In genomic region chr7:130381468-130382312, GRCh38 we compare ENCODE assay signal across 21 cellular contexts. TPM values are rescaled to one million over a fixed set of nuclear protein-coding genes. Genes with fewer than 3 reads are reported as not detected.
DNase-seq lines count a peak whose midpoint lies in the region; ATAC-seq and TF ChIP-seq lines count a peak whose summit lies in the region.
"Had no signal": no experiment of that assay in that cellular context is flagged by ENCODE, and none has a peak within 500 bp of the region (broad histone marks: within the 10 kb centered on the region; RNA-seq: fewer than 3 reads in every experiment).

No MANE protein-coding gene starts in this region.

- H3K4me1 Mint-ChIP-seq in GM23338 (peaks cover 4% of the 10 kb centered on the region; the same call in 2 of the 3 replicates), osteocyte (ENCODE audit: unreplicated experiment) (peaks cover 22% of the 10 kb centered on the region)
- no peaks in the 10 kb centered on the region for H3K4me1 Mint-ChIP-seq in activated naive CD4-positive, alpha-beta T cell treated with anti-CD3 and anti-CD28 coated beads for 36 hours (ENCODE audit: low read depth)

- peaks cover 3% of the 10 kb centered on the region for H3K36me3 Mint-ChIP-seq in GM23338 (ENCODE audit: low read depth)
- no peaks in the 10 kb centered on the region for H3K36me3 Mint-ChIP-seq in osteocyte (ENCODE audit: unreplicated experiment)
- no peaks in the 10 kb centered on the region for H3K36me3 Mint-ChIP-seq in activated naive CD4-positive, alpha-beta T cell treated with anti-CD3 and anti-CD28 coated beads for 36 hours (ENCODE audit: low read depth)

- H3K4me3 ChIP-seq in GM23338: no peak overlapping the region
- H3K4me3 ChIP-seq: adrenal gland, colonic mucosa, ovary, Peyer's patch, thoracic aorta had no signal

- H3K27ac ChIP-seq in GM23338 (ENCODE audit: low read depth) (no peak overlapping the region), foreskin keratinocyte (no peak overlapping the region)
- H3K27ac ChIP-seq: adrenal gland, colonic mucosa, epithelial cell of prostate, Peyer's patch, thoracic aorta had no signal

- H4K20me1 ChIP-seq in GM23338 (replicated peaks; ENCODE audit: insufficient read depth): no peaks in the 10 kb centered on the region

- H3K4me3 Mint-ChIP-seq in GM23338: no peak overlapping the region
- no peak overlapping the region for H3K4me3 Mint-ChIP-seq in osteocyte (ENCODE audit: unreplicated experiment)
- no peak overlapping the region for H3K4me3 Mint-ChIP-seq in activated naive CD4-positive, alpha-beta T cell treated with anti-CD3 and anti-CD28 coated beads for 36 hours
- H3K4me3 Mint-ChIP-seq: activated T-cell treated with anti-CD3 and anti-CD28 coated beads, Interleukin-2, amount 50 U/mL, for 72 hours had no signal

- no peaks in the 10 kb centered on the region for H3K9me2 ChIP-seq in GM23338 (ENCODE audit: insufficient read depth)

- H3K36me3 ChIP-seq in GM23338 (ENCODE audit: insufficient read depth): no peaks in the 10 kb centered on the region
- H3K36me3 ChIP-seq: adrenal gland, colonic mucosa, ovary, Peyer's patch, thoracic aorta had no signal

- peak overlapping the region; percentile 63 for H2AFZ ChIP-seq in GM23338

- no peaks in the 10 kb centered on the region for H3K79me2 ChIP-seq in GM23338 (replicated peaks; ENCODE audit: insufficient read depth)

- H3K4me1 ChIP-seq in GM23338 (ENCODE audit: insufficient read depth): no peaks in the 10 kb centered on the region
- H3K4me1 ChIP-seq in foreskin keratinocyte: no peaks in the 10 kb centered on the region
- H3K4me1 ChIP-seq: adrenal gland, colonic mucosa, Peyer's patch had no signal

- intact Hi-C loops in activated naive CD4-positive, alpha-beta T cell treated with anti-CD3 and anti-CD28 coated beads for 36 hours (cut with micrococcal nuclease): no loop called here

- peaks cover 13% of the 10 kb centered on the region for H3K9me3 Mint-ChIP-seq in GM23338
- H3K9me3 Mint-ChIP-seq in osteocyte (ENCODE audit: unreplicated experiment): peaks cover under 1% of the 10 kb centered on the region
- H3K9me3 Mint-ChIP-seq in activated naive CD4-positive, alpha-beta T cell treated with anti-CD3 and anti-CD28 coated beads for 36 hours: peaks cover 4% of the 10 kb centered on the region

- no peak overlapping the region for H3K4me2 ChIP-seq in GM23338

- ATAC-seq in GM23338: peak; percentile 93
- ATAC-seq in foreskin keratinocyte: no peak
- ATAC-seq: activated T-cell treated with anti-CD3 and anti-CD28 coated beads, Interleukin-2, amount 50 U/mL, for 72 hours had no signal

- CTCF ChIA-PET in activated naive CD4-positive, alpha-beta T cell treated with anti-CD3 and anti-CD28 coated beads for 36 hours (lab: Charles Lee): no interaction called here

- no peaks in the 10 kb centered on the region for H3F3A ChIP-seq in GM23338 (replicated peaks; ENCODE audit: low read depth)

- H3K27me3 ChIP-seq in GM23338 (ENCODE audit: insufficient read depth) (no peaks in the 10 kb centered on the region), foreskin keratinocyte (no peaks in the 10 kb centered on the region)
- H3K27me3 ChIP-seq: adrenal gland, colonic mucosa, ovary, Peyer's patch had no signal

- TF ChIP-seq CTCF in GM23338 (conservative IDR thresholded peaks at IDR 0.05; ENCODE audit: low read depth in 2 of 2) (peak; percentile 72 to 85), foreskin keratinocyte (conservative IDR thresholded peaks at IDR 0.05) (peak; percentile 9), osteocyte (IDR thresholded peaks at IDR 0.05) (peak; percentile 7)

- H3K27ac Mint-ChIP-seq in GM23338 (no peak overlapping the region), osteocyte (ENCODE audit: unreplicated experiment) (no peak overlapping the region)
- no peak overlapping the region for H3K27ac Mint-ChIP-seq in activated naive CD4-positive, alpha-beta T cell treated with anti-CD3 and anti-CD28 coated beads for 36 hours
- H3K27ac Mint-ChIP-seq: activated T-cell treated with anti-CD3 and anti-CD28 coated beads, Interleukin-2, amount 50 U/mL, for 72 hours had no signal

- H3K27me3 Mint-ChIP-seq in GM23338 (ENCODE audit: insufficient read depth, low read depth, poor library complexity): peaks cover 12% of the 10 kb centered on the region
- H3K27me3 Mint-ChIP-seq in osteocyte (ENCODE audit: unreplicated experiment): no peaks in the 10 kb centered on the region
- no peaks in the 10 kb centered on the region for H3K27me3 Mint-ChIP-seq in activated naive CD4-positive, alpha-beta T cell treated with anti-CD3 and anti-CD28 coated beads for 36 hours (ENCODE audit: low read depth)

- DNase-seq in GM23338 (ENCODE audit: low spot score): peak; percentile 81
- peak; percentile 45 for DNase-seq in RPMI8226
- no peak for DNase-seq in foreskin keratinocyte
- DNase-seq in osteocyte (ENCODE audit: extremely low spot score, unreplicated experiment): no peak
- no peak for DNase-seq in effector CD8-positive, alpha-beta T cell (lab: John Stamatoyannopoulos, UW)
- DNase-seq in activated naive CD4-positive, alpha-beta T cell treated with anti-CD3 and anti-CD28 coated beads for 36 hours: no peak
- DNase-seq in DMS53 treated with DMSO at 0.1 percent for 48 hours (lab: John Stamatoyannopoulos, UW; ENCODE audit: unreplicated experiment): no peak
- DNase-seq: activated T-cell treated with anti-CD3 and anti-CD28 coated beads, Interleukin-2, amount 50 U/mL, for 72 hours; C1 segment of cervical spinal cord; colonic mucosa; DMS 273 treated with DMSO at 0.1 percent for 48 hours; glutamatergic neuron; NCI-H1048; NCI-H2081 treated with DMSO at 0.1 percent for 48 hours; small intestine had no signal

TF ChIP-seq in GM23338, 12 proteins besides CTCF, POLR2A, EP300 and RAD21 (continues in another document):
- no peak for TF ChIP-seq ETS1 (IDR thresholded peaks at IDR 0.05)

RNA-seq across cellular contexts. Expression of gene CPA1, which starts 1.4 kb away (rescaled TPM):
- total RNA-seq in GM23338 (2014; rRNA removed; shearing (Covaris generic)): not detected in 2 replicates
- not detected in 2 replicates for polyA plus RNA-seq in GM23338 (2016; fragmentation: Nextera tagmentation; extraction: Ambion mirVana)
- total RNA-seq in foreskin keratinocyte: not detected in 2 replicates
- polyA plus RNA-seq in foreskin keratinocyte: not detected in 2 replicates
- not detected in 2 replicates for total RNA-seq in osteocyte
- not detected for total RNA-seq in activated naive CD4-positive, alpha-beta T cell treated with anti-CD3 and anti-CD28 coated beads for 36 hours
- total RNA-seq: activated T-cell treated with anti-CD3 and anti-CD28 coated beads, Interleukin-2, amount 50 U/mL, for 72 hours; mononuclear cell; Peyer's patch had no signal

RNA-seq across cellular contexts. Expression of gene CPA5, which starts 37.1 kb away (rescaled TPM):
- not detected in 2 replicates for total RNA-seq in GM23338 (2014; rRNA removed; shearing (Covaris generic))
- polyA plus RNA-seq in GM23338 (2016; fragmentation: Nextera tagmentation; extraction: Ambion mirVana): not detected in 2 replicates
- 0.17 and 0.25 TPM in 2 replicates for total RNA-seq in foreskin keratinocyte
- polyA plus RNA-seq in foreskin keratinocyte: 0.29 and 0.51 TPM in 2 replicates
- 0.51 TPM in 1 of 2 replicates, not detected in the other for total RNA-seq in osteocyte
- under 1 TPM; 0.74 to 0.88 TPM for total RNA-seq in activated naive CD4-positive, alpha-beta T cell treated with anti-CD3 and anti-CD28 coated beads for 36 hours
- total RNA-seq: colonic mucosa, mononuclear cell, ovary, Peyer's patch, thoracic aorta had no signal
- polyA plus RNA-seq: ovary had no signal

RNA-seq across cellular contexts. Expression of gene CEP41, which starts 59.1 kb away (rescaled TPM):
- total RNA-seq in GM23338 (2014; rRNA removed; shearing (Covaris generic)): 11.5 and 17.4 TPM in 2 replicates
- polyA plus RNA-seq in GM23338 (2016; fragmentation: Nextera tagmentation; extraction: Ambion mirVana): 25.0 and 26.2 TPM in 2 replicates
- 19.0 and 20.5 TPM in 2 replicates for total RNA-seq in foreskin keratinocyte
- polyA plus RNA-seq in foreskin keratinocyte: 11.8 and 12.6 TPM in 2 replicates
- 16.4 and 24.1 TPM in 2 replicates for total RNA-seq in osteocyte
- total RNA-seq in activated naive CD4-positive, alpha-beta T cell treated with anti-CD3 and anti-CD28 coated beads for 36 hours: 10 to 100 TPM; 16.0 to 18.2 TPM

Comparison
In these comparisons a context has a peak if more than half of its experiments do, and no peak if none do; other contexts are left out.
1. DNase-seq: peak in GM23338 (single experiment) and RPMI8226 (single experiment); none in foreskin keratinocyte (0 of 2), osteocyte (single experiment), effector CD8-positive, alpha-beta T cell (single experiment), activated naive CD4-positive, alpha-beta T cell treated with anti-CD3 and anti-CD28 coated beads for 36 hours (single experiment) and DMS53 treated with DMSO at 0.1 percent for 48 hours (single experiment).
2. CTCF ChIP-seq: peak in every context shown above with its lines; median percentile 78 in GM23338; 9 in foreskin keratinocyte; 7 in osteocyte.